10 cellular contexts compared by ENCODE assay signal in genomic region chr6:41027251-41027650, GRCh38. TPM values are rescaled to one million over a fixed set of nuclear protein-coding genes. Genes with fewer than 3 reads are reported as not detected.
DNase-seq lines count a peak whose midpoint lies in the region; ATAC-seq, FAIRE-seq and TF ChIP-seq lines count a peak whose summit lies in the region.
"Had no signal": no experiment of that assay in that cellular context is flagged by ENCODE, and none has a peak within 500 bp of the region (broad histone marks: within the 10 kb centered on the region; RNA-seq: fewer than 3 reads in every experiment).

No MANE protein-coding gene starts in this region.

- H3K79me2 ChIP-seq in keratinocyte (ENCODE audit: control insufficient read depth, insufficient read depth, low read length): no peaks in the 10 kb centered on the region

- H3K9me3 ChIP-seq in keratinocyte (ENCODE audit: control insufficient read depth, low read depth, low read length): no peaks in the 10 kb centered on the region
- no peaks in the 10 kb centered on the region for H3K9me3 ChIP-seq in thymus (ENCODE audit: control insufficient read depth)

- no peaks in the 10 kb centered on the region for H3K9me1 ChIP-seq in keratinocyte (ENCODE audit: control insufficient read depth, extremely low read depth, insufficient read depth, low read length)

- ATAC-seq in activated T-cell treated with anti-CD3 and anti-CD28 coated beads, Interleukin-2, amount 50 U/mL, for 4 hours: no peak
- ATAC-seq in HG03432 (IDR thresholded peaks at IDR 0.05; ENCODE audit: unreplicated experiment) (no peak), HG03135 (IDR thresholded peaks at IDR 0.05; ENCODE audit: unreplicated experiment) (no peak), GM18498 (IDR thresholded peaks at IDR 0.05; ENCODE audit: unreplicated experiment) (no peak)

- no peaks in the 10 kb centered on the region for H3K27me3 Mint-ChIP-seq in activated T-cell treated with anti-CD3 and anti-CD28 coated beads, Interleukin-2, amount 50 U/mL, for 4 hours (ENCODE audit: low read depth)
- H3K27me3 Mint-ChIP-seq in activated T-helper 1 cell treated with anti-CD3 and anti-CD28 coated beads, Interleukin-12 subunit alpha, Interleukin-12 subunit beta, Interleukin-2, Interleukin-4 antibody, amounts not matched to agents 30 ng/mL and 10 ng/mL and 1 ng/mL, durations not matched to agents 14 hours and 24 hours and 36 hours (ENCODE audit: insufficient read depth): no peaks in the 10 kb centered on the region

- H3K27ac ChIP-seq in keratinocyte (ENCODE audit: control insufficient read depth, insufficient read depth, low read length) (no peak overlapping the region), thymus (ENCODE audit: low read depth) (peak overlapping the region; percentile 97)

- peak overlapping the region; percentile 1 for H2AFZ ChIP-seq in keratinocyte (ENCODE audit: control insufficient read depth, low read length)

- intact Hi-C loops in activated T-helper 1 cell treated with anti-CD3 and anti-CD28 coated beads, Interleukin-12 subunit alpha, Interleukin-12 subunit beta, Interleukin-2, Interleukin-4 antibody, amounts not matched to agents 30 ng/mL and 10 ng/mL and 1 ng/mL, durations not matched to agents 14 hours and 24 hours and 36 hours (cut with micrococcal nuclease): loop anchor here (1.0 to 5.0 kb wide), 5 partner anchors 12 to 700 kb away; partner anchors contain the start of genes LRFN2, NFYA, OARD1 and UNC5CL

- no peak for FAIRE-seq in keratinocyte (lab: Jason Lieb, UNC)

- H3K9ac ChIP-seq in keratinocyte (ENCODE audit: control insufficient read depth, extremely low read depth, insufficient read depth, low read length): no peak overlapping the region

- DNase-seq in activated T-cell treated with anti-CD3 and anti-CD28 coated beads, Interleukin-2, amount 50 U/mL, for 4 hours: no peak
- no peak for DNase-seq in activated T-cell treated with anti-CD3 and anti-CD28 coated beads, Interleukin-2, amount 50 U/mL, for 1 hour
- DNase-seq in activated T-helper 1 cell treated with anti-CD3 and anti-CD28 coated beads, Interleukin-12 subunit alpha, Interleukin-12 subunit beta, Interleukin-2, Interleukin-4 antibody, amounts not matched to agents 30 ng/mL and 10 ng/mL and 1 ng/mL, durations not matched to agents 14 hours and 24 hours and 36 hours (ENCODE audit: low spot score): no peak
- no peak for DNase-seq in keratinocyte (ENCODE audit: low read depth, low spot score)

- no peak for TF ChIP-seq CTCF in keratinocyte (optimal IDR thresholded peaks at IDR 0.05 in 1 of 3, IDR thresholded peaks at IDR 0.05 in 1 of 3, conservative IDR thresholded peaks at IDR 0.05 in 1 of 3; ENCODE audit: extremely low read depth in 1 of 3, insufficient read depth in 2 of 3, low read length in 3 of 3)

- H3K4me1 ChIP-seq in keratinocyte (ENCODE audit: control insufficient read depth, extremely low read depth, insufficient read depth, low read length) (peaks cover 37% of the 10 kb centered on the region), thymus (ENCODE audit: control insufficient read depth, insufficient read depth, low read length) (peaks cover 21% of the 10 kb centered on the region)

- peak overlapping the region; percentile 83 for H3K4me3 Mint-ChIP-seq in activated T-cell treated with anti-CD3 and anti-CD28 coated beads, Interleukin-2, amount 50 U/mL, for 4 hours
- peak overlapping the region; percentile 89 for H3K4me3 Mint-ChIP-seq in activated T-helper 1 cell treated with anti-CD3 and anti-CD28 coated beads, Interleukin-12 subunit alpha, Interleukin-12 subunit beta, Interleukin-2, Interleukin-4 antibody, amounts not matched to agents 30 ng/mL and 10 ng/mL and 1 ng/mL, durations not matched to agents 14 hours and 24 hours and 36 hours

- H3K36me3 Mint-ChIP-seq in activated T-cell treated with anti-CD3 and anti-CD28 coated beads, Interleukin-2, amount 50 U/mL, for 4 hours (ENCODE audit: insufficient read depth): peaks cover 2% of the 10 kb centered on the region
- no peaks in the 10 kb centered on the region for H3K36me3 Mint-ChIP-seq in activated T-helper 1 cell treated with anti-CD3 and anti-CD28 coated beads, Interleukin-12 subunit alpha, Interleukin-12 subunit beta, Interleukin-2, Interleukin-4 antibody, amounts not matched to agents 30 ng/mL and 10 ng/mL and 1 ng/mL, durations not matched to agents 14 hours and 24 hours and 36 hours (ENCODE audit: low read depth)

- WGBS in thymus: 2% methylated on average over 5 of the region's 5 CpGs

- H4K20me1 ChIP-seq in keratinocyte (ENCODE audit: control insufficient read depth, extremely low read depth, insufficient read depth, low read length): no peaks in the 10 kb centered on the region

- H3K27me3 ChIP-seq in keratinocyte (ENCODE audit: control insufficient read depth, extremely low read depth, insufficient read depth, low read length) (no peaks in the 10 kb centered on the region), thymus (ENCODE audit: control insufficient read depth, insufficient read depth) (no peaks in the 10 kb centered on the region)

- H3K27ac Mint-ChIP-seq in activated T-helper 1 cell treated with anti-CD3 and anti-CD28 coated beads, Interleukin-12 subunit alpha, Interleukin-12 subunit beta, Interleukin-2, Interleukin-4 antibody, amounts not matched to agents 30 ng/mL and 10 ng/mL and 1 ng/mL, durations not matched to agents 14 hours and 24 hours and 36 hours: peak overlapping the region; percentile 85

- H3K36me3 ChIP-seq in keratinocyte (ENCODE audit: control insufficient read depth in 2 of 2, extremely low read depth in 1 of 2, insufficient read depth in 2 of 2, low read length in 2 of 2) (no peaks in the 10 kb centered on the region), thymus (ENCODE audit: control insufficient read depth, insufficient read depth) (peaks cover 3% of the 10 kb centered on the region)

- H3K4me1 Mint-ChIP-seq in activated T-cell treated with anti-CD3 and anti-CD28 coated beads, Interleukin-2, amount 50 U/mL, for 4 hours (ENCODE audit: low read depth): peaks cover 22% of the 10 kb centered on the region
- H3K4me1 Mint-ChIP-seq in activated T-helper 1 cell treated with anti-CD3 and anti-CD28 coated beads, Interleukin-12 subunit alpha, Interleukin-12 subunit beta, Interleukin-2, Interleukin-4 antibody, amounts not matched to agents 30 ng/mL and 10 ng/mL and 1 ng/mL, durations not matched to agents 14 hours and 24 hours and 36 hours (ENCODE audit: low read depth): peaks cover 22% of the 10 kb centered on the region

- peak overlapping the region in 1 of 3 experiments; percentile 40 for H3K4me3 ChIP-seq in keratinocyte (ENCODE audit: control insufficient read depth in 2 of 3, extremely low read depth in 1 of 3, insufficient read depth in 2 of 3, low read depth in 1 of 3, low read length in 3 of 3)
- H3K4me3 ChIP-seq in thymus (ENCODE audit: low read length): peak overlapping the region; percentile 82

- peak overlapping the region; percentile 82 for H3K4me2 ChIP-seq in keratinocyte (ENCODE audit: control insufficient read depth, extremely low read depth, insufficient read depth, low read depth, low read length)

- no peaks in the 10 kb centered on the region for H3K9me3 Mint-ChIP-seq in activated T-cell treated with anti-CD3 and anti-CD28 coated beads, Interleukin-2, amount 50 U/mL, for 4 hours
- H3K9me3 Mint-ChIP-seq in activated T-helper 1 cell treated with anti-CD3 and anti-CD28 coated beads, Interleukin-12 subunit alpha, Interleukin-12 subunit beta, Interleukin-2, Interleukin-4 antibody, amounts not matched to agents 30 ng/mL and 10 ng/mL and 1 ng/mL, durations not matched to agents 14 hours and 24 hours and 36 hours: no peaks in the 10 kb centered on the region

- dilution Hi-C loops in keratinocyte (cut with MboI; ENCODE audit: extremely low pct_ligation_motif_present, low sequenced_read_pairs): no loop called here

RNA-seq across cellular contexts. Expression of gene UNC5CL, which starts 11.8 kb away (rescaled TPM):
- 1 to 10 TPM; 1.0 to 1.4 (median 1.4) TPM for total RNA-seq in activated T-cell treated with anti-CD3 and anti-CD28 coated beads, Interleukin-2, amount 50 U/mL, for 4 hours
- total RNA-seq in activated T-helper 1 cell treated with anti-CD3 and anti-CD28 coated beads, Interleukin-12 subunit alpha, Interleukin-12 subunit beta, Interleukin-2, Interleukin-4 antibody, amounts not matched to agents 30 ng/mL and 10 ng/mL and 1 ng/mL, durations not matched to agents 14 hours and 24 hours and 36 hours: 0.93 and 0.99 TPM in 2 replicates
- polyA plus RNA-seq in keratinocyte (0.23 to 0.50 TPM (median 0.34 TPM) in 3 replicates), thymus (5.8 TPM)
- 0.41 TPM for polyA plus RNA-seq in keratinocyte (2011; ENCODE audit: low read depth)
- 0.17 and 0.25 TPM in 2 replicates for polyA plus RNA-seq in keratinocyte (2011; cell fraction: cytosol; rRNA removed)
- polyA plus RNA-seq in keratinocyte (2011; cell fraction: nucleus; rRNA removed): 3.1 and 3.6 TPM in 2 replicates
- 0.24 and 0.71 TPM in 2 replicates for polyA plus RNA-seq in keratinocyte (2012; ENCODE audit: low replicate concordance)
- 0.13 to 0.42 TPM in 2 of 3 replicates, not detected in the other for polyA minus RNA-seq in keratinocyte
- polyA minus RNA-seq in keratinocyte (2011; cell fraction: cytosol; rRNA and poly(A)+ RNA removed): not detected
- polyA minus RNA-seq in keratinocyte (2011; cell fraction: nucleus; rRNA and poly(A)+ RNA removed): 0.95 and 1.4 TPM in 2 replicates

RNA-seq across cellular contexts. Expression of gene TSPO2, which starts 15.0 kb away (rescaled TPM):
- total RNA-seq in activated T-cell treated with anti-CD3 and anti-CD28 coated beads, Interleukin-2, amount 50 U/mL, for 4 hours: not detected
- total RNA-seq in activated T-helper 1 cell treated with anti-CD3 and anti-CD28 coated beads, Interleukin-12 subunit alpha, Interleukin-12 subunit beta, Interleukin-2, Interleukin-4 antibody, amounts not matched to agents 30 ng/mL and 10 ng/mL and 1 ng/mL, durations not matched to agents 14 hours and 24 hours and 36 hours: not detected in 2 replicates
- polyA plus RNA-seq in keratinocyte (not detected in 3 replicates), thymus (0.09 TPM)
- not detected for polyA plus RNA-seq in keratinocyte (2011; ENCODE audit: low read depth)
- polyA plus RNA-seq in keratinocyte (2011; cell fraction: cytosol; rRNA removed): not detected in 2 replicates
- not detected in 2 replicates for polyA plus RNA-seq in keratinocyte (2011; cell fraction: nucleus; rRNA removed)
- not detected in 2 replicates for polyA plus RNA-seq in keratinocyte (2012; ENCODE audit: low replicate concordance)
- polyA minus RNA-seq in keratinocyte: not detected in 3 replicates
- not detected for polyA minus RNA-seq in keratinocyte (2011; cell fraction: cytosol; rRNA and poly(A)+ RNA removed)
- polyA minus RNA-seq in keratinocyte (2011; cell fraction: nucleus; rRNA and poly(A)+ RNA removed): not detected in 2 replicates
- total RNA-seq: Calu3, dermis microvascular lymphatic vessel endothelial cell had no signal

RNA-seq across cellular contexts. Expression of gene APOBEC2, which starts 25.8 kb away (rescaled TPM):
- not detected for total RNA-seq in activated T-cell treated with anti-CD3 and anti-CD28 coated beads, Interleukin-2, amount 50 U/mL, for 4 hours
- total RNA-seq in activated T-helper 1 cell treated with anti-CD3 and anti-CD28 coated beads, Interleukin-12 subunit alpha, Interleukin-12 subunit beta, Interleukin-2, Interleukin-4 antibody, amounts not matched to agents 30 ng/mL and 10 ng/mL and 1 ng/mL, durations not matched to agents 14 hours and 24 hours and 36 hours: not detected in 2 replicates
- polyA plus RNA-seq in keratinocyte (0.05 TPM in 1 of 3 replicates, not detected in the others), thymus (7.0 TPM)
- not detected for polyA plus RNA-seq in keratinocyte (2011; ENCODE audit: low read depth)
- polyA plus RNA-seq in keratinocyte (2011; cell fraction: cytosol; rRNA removed): 0.10 TPM in 1 of 2 replicates, not detected in the other
- not detected in 2 replicates for polyA plus RNA-seq in keratinocyte (2011; cell fraction: nucleus; rRNA removed)
- polyA plus RNA-seq in keratinocyte (2012; ENCODE audit: low replicate concordance): not detected in 2 replicates
- not detected in 3 replicates for polyA minus RNA-seq in keratinocyte
- not detected for polyA minus RNA-seq in keratinocyte (2011; cell fraction: cytosol; rRNA and poly(A)+ RNA removed)
- polyA minus RNA-seq in keratinocyte (2011; cell fraction: nucleus; rRNA and poly(A)+ RNA removed): not detected in 2 replicates
- total RNA-seq: Calu3, dermis microvascular lymphatic vessel endothelial cell had no signal

RNA-seq across cellular contexts. Expression of gene OARD1, which starts 44.9 kb away (rescaled TPM):
- 10 to 100 TPM; 28.1 to 33.2 (median 31.7) TPM for total RNA-seq in activated T-cell treated with anti-CD3 and anti-CD28 coated beads, Interleukin-2, amount 50 U/mL, for 4 hours
- total RNA-seq in activated T-helper 1 cell treated with anti-CD3 and anti-CD28 coated beads, Interleukin-12 subunit alpha, Interleukin-12 subunit beta, Interleukin-2, Interleukin-4 antibody, amounts not matched to agents 30 ng/mL and 10 ng/mL and 1 ng/mL, durations not matched to agents 14 hours and 24 hours and 36 hours: 26.8 and 30.4 TPM in 2 replicates
- polyA plus RNA-seq in keratinocyte: 12.7 to 20.3 TPM (median 13.1 TPM) in 3 replicates
- polyA plus RNA-seq in keratinocyte (2011; ENCODE audit: low read depth): 24.7 TPM
- polyA plus RNA-seq in keratinocyte (2011; cell fraction: cytosol; rRNA removed): 15.2 and 16.2 TPM in 2 replicates
- polyA plus RNA-seq in keratinocyte (2011; cell fraction: nucleus; rRNA removed): 12.4 and 13.8 TPM in 2 replicates
- 19.0 and 20.1 TPM in 2 replicates for polyA plus RNA-seq in keratinocyte (2012; ENCODE audit: low replicate concordance)
- 4.6 to 7.1 TPM (median 6.2 TPM) in 3 replicates for polyA minus RNA-seq in keratinocyte
- polyA minus RNA-seq in keratinocyte (2011; cell fraction: cytosol; rRNA and poly(A)+ RNA removed): 4.0 TPM
- polyA minus RNA-seq in keratinocyte (2011; cell fraction: nucleus; rRNA and poly(A)+ RNA removed): 3.2 and 13.0 TPM in 2 replicates
- 50.9 TPM for polyA plus RNA-seq in thymus

RNA-seq across cellular contexts. Expression of gene NFYA, which starts 45.5 kb away (rescaled TPM):
- total RNA-seq in activated T-cell treated with anti-CD3 and anti-CD28 coated beads, Interleukin-2, amount 50 U/mL, for 4 hours: 10 to 100 TPM; 28.0 to 28.8 (median 28.6) TPM
- 29.6 and 30.1 TPM in 2 replicates for total RNA-seq in activated T-helper 1 cell treated with anti-CD3 and anti-CD28 coated beads, Interleukin-12 subunit alpha, Interleukin-12 subunit beta, Interleukin-2, Interleukin-4 antibody, amounts not matched to agents 30 ng/mL and 10 ng/mL and 1 ng/mL, durations not matched to agents 14 hours and 24 hours and 36 hours
- polyA plus RNA-seq in keratinocyte: 13.6 to 22.1 TPM (median 17.1 TPM) in 3 replicates
- 13.3 TPM for polyA plus RNA-seq in keratinocyte (2011; ENCODE audit: low read depth)
- polyA plus RNA-seq in keratinocyte (2011; cell fraction: cytosol; rRNA removed): 9.7 and 9.8 TPM in 2 replicates
- polyA plus RNA-seq in keratinocyte (2011; cell fraction: nucleus; rRNA removed): 33.7 and 38.7 TPM in 2 replicates
- polyA plus RNA-seq in keratinocyte (2012; ENCODE audit: low replicate concordance): 15.0 and 19.8 TPM in 2 replicates
- polyA minus RNA-seq in keratinocyte: 39.9 to 58.8 TPM (median 52.6 TPM) in 3 replicates
- polyA minus RNA-seq in keratinocyte (2011; cell fraction: cytosol; rRNA and poly(A)+ RNA removed): 13.6 TPM
- 25.0 and 42.0 TPM in 2 replicates for polyA minus RNA-seq in keratinocyte (2011; cell fraction: nucleus; rRNA and poly(A)+ RNA removed)
- 19.3 TPM for polyA plus RNA-seq in thymus
